8 cellular contexts compared by ENCODE assay signal in the genomic region with DNA sequence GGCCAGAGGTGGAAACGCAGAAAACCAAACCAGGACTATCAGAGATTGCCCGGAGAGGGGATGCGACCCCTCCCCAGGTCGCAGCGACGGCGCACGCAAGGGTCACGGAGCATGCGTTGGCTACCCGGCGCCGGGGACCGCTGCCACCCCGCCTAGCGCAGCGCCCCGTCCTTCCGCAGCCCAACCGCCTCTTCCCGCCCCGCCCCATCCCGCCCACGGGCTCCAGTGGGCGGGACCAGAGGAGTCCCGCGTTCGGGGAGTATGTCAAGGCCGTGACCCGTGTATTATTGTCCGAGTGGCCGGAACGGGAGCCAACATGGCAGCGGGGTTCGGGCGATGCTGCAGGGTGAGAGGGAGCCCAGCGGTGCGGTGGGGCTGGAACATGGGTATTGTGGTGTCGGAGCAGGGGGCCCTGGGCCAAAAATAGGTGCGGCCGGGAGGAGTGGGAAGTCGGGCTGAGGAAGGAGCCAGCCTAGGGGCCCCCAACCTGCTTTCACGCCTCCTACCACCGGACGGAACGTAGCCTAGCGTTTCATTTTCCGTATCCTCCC. TPM values are rescaled to one million over a fixed set of nuclear protein-coding genes. Genes with fewer than 3 reads are reported as not detected.
DNase-seq lines count a peak whose midpoint lies in the region; ATAC-seq and TF ChIP-seq lines count a peak whose summit lies in the region.

A gene (plus strand): TSS at position 238 of the 551 bp plus-strand sequence. CDS start 79 bp downstream, at position 317.

- no peaks in the 10 kb centered on the region for H3K9me2 ChIP-seq in PC-3 (replicated peaks; ENCODE audit: low read length)

- peak within 1 kb of the TSS; percentile 83 for H3K4me2 ChIP-seq in PC-3 (ENCODE audit: low read length)

- H3K79me2 ChIP-seq in PC-3 (ENCODE audit: low read length), result peaks cover 41% of the 10 kb centered on the region

- POLR2A ChIA-PET in PC-3 (lab: Charles Lee; ENCODE audit: unreplicated experiment), result no interaction called here

- H3K9ac ChIP-seq in HUES64 (ENCODE audit: low read depth, low read length), result peak within 1 kb of the TSS; percentile 81
- peak within 1 kb of the TSS; percentile 74 for H3K9ac ChIP-seq in PC-3 (ENCODE audit: low read length)
- H3K9ac ChIP-seq in muscle layer of colon (ENCODE audit: low read length), result peak within 1 kb of the TSS; percentile 85

- H2AFZ ChIP-seq in PC-3 (ENCODE audit: low read length), result peak within 1 kb of the TSS; percentile 82

- TF ChIP-seq CTCF in PC-3 (conservative IDR thresholded peaks at IDR 0.05; ENCODE audit: low read depth, low read length), result no peak

- no peaks in the 10 kb centered on the region for H4K20me1 ChIP-seq in PC-3 (ENCODE audit: low read length)

- CTCF ChIA-PET in PC-3 (lab: Charles Lee), result no interaction called here

- H3K27ac ChIP-seq in HUES64 (ENCODE audit: low read depth, low read length) (peak within 1 kb of the TSS; percentile 96), PC-3 (ENCODE audit: low read length) (peak within 1 kb of the TSS; percentile 57), muscle layer of colon (ENCODE audit: low read depth, low read length) (peak within 1 kb of the TSS; percentile 75)

- H3K4me3 ChIP-seq in HUES64 (ENCODE audit: low read length) (peak within 1 kb of the TSS; percentile 97), PC-3 (ENCODE audit: low read length) (peak within 1 kb of the TSS; percentile 85), muscle layer of colon (ENCODE audit: low read depth in 1 of 2, low read length in 2 of 2) (peak within 1 kb of the TSS; percentile 67 to 70)

- peak within 1 kb of the TSS; percentile 99 for H3K4me3 Mint-ChIP-seq in activated T-cell treated with anti-CD3 and anti-CD28 coated beads, Interleukin-2, amount 50 U/mL, for 24 hours

- H3K36me3 ChIP-seq in HUES64 (ENCODE audit: insufficient read depth, low read length), result no peaks in the 10 kb centered on the region
- no peaks in the 10 kb centered on the region for H3K36me3 ChIP-seq in PC-3 (ENCODE audit: low read depth, low read length)
- H3K36me3 ChIP-seq in muscle layer of colon (ENCODE audit: insufficient read depth, low read length), result no peaks in the 10 kb centered on the region

- H3K9me3 Mint-ChIP-seq in activated T-cell treated with anti-CD3 and anti-CD28 coated beads, Interleukin-2, amount 50 U/mL, for 24 hours, result no peaks in the 10 kb centered on the region

- H3K4me1 ChIP-seq in HUES64 (ENCODE audit: insufficient read depth, low read length) (peaks cover 23% of the 10 kb centered on the region), PC-3 (ENCODE audit: insufficient read depth, low read length) (peaks cover 31% of the 10 kb centered on the region), muscle layer of colon (ENCODE audit: insufficient read depth, low read length) (peaks cover 19% of the 10 kb centered on the region)

- intact Hi-C loops in PC-3 (cut with micrococcal nuclease), result loop anchor here (1.0 kb wide), 1 partner anchor 62 kb away; a partner anchor contains a TSS

- H3K27me3 ChIP-seq in HUES64 (ENCODE audit: insufficient read depth, low read length) (no peaks in the 10 kb centered on the region), PC-3 (ENCODE audit: low read length) (no peaks in the 10 kb centered on the region), muscle layer of colon (ENCODE audit: control insufficient read depth in 1 of 2, insufficient read depth in 2 of 2, low read length in 2 of 2) (no peaks in the 10 kb centered on the region)

- H3K4me1 Mint-ChIP-seq in activated T-cell treated with anti-CD3 and anti-CD28 coated beads, Interleukin-2, amount 50 U/mL, for 24 hours (ENCODE audit: low read depth), result peaks cover 55% of the 10 kb centered on the region

- under 1% methylated on average over 48 of the region's 48 CpGs for WGBS in HUES64

- ATAC-seq in GM21515 (IDR thresholded peaks at IDR 0.05; ENCODE audit: unreplicated experiment) (peak; percentile 91), PC-3 (peak; percentile 93)

- H3F3A ChIP-seq in PC-3 (ENCODE audit: low read length, unreplicated experiment), result no peaks in the 10 kb centered on the region

- H3K36me3 Mint-ChIP-seq in activated T-cell treated with anti-CD3 and anti-CD28 coated beads, Interleukin-2, amount 50 U/mL, for 24 hours (ENCODE audit: low read depth), result peaks cover 19% of the 10 kb centered on the region

- no TSS peak for BruUV-seq in PC-3 (replicated peaks; lab: Mats Ljungman, UMichigan)

- no peaks in the 10 kb centered on the region for H3K27me3 Mint-ChIP-seq in activated T-cell treated with anti-CD3 and anti-CD28 coated beads, Interleukin-2, amount 50 U/mL, for 24 hours

- peak; percentile 39 for DNase-seq in DMS114 treated with DMSO at 0.1 percent for 48 hours (lab: John Stamatoyannopoulos, UW; ENCODE audit: unreplicated experiment)
- peak; percentile 87 for DNase-seq in PC-3
- peak; percentile 94 for DNase-seq in activated T-cell treated with anti-CD3 and anti-CD28 coated beads, Interleukin-2, amount 50 U/mL, for 24 hours
- peak; percentile 90 to 91 for DNase-seq in erythroblast (lab: John Stamatoyannopoulos, UW)
- peak; percentile 79 for DNase-seq in stimulated activated CD8-positive, alpha-beta memory T cell treated with anti-CD3 and anti-CD28 coated beads, Interleukin-7, amount 100 ng/mL, for 24 hours (ENCODE audit: low read depth)

- TF ChIP-seq POLR2A in erythroblast (IDR thresholded peaks at IDR 0.05; ENCODE audit: low read length), result peak; percentile 82

- H3K27ac Mint-ChIP-seq in activated T-cell treated with anti-CD3 and anti-CD28 coated beads, Interleukin-2, amount 50 U/mL, for 24 hours, result peak within 1 kb of the TSS; percentile 98

- H3K9me3 ChIP-seq in HUES64 (ENCODE audit: insufficient read depth, low read depth, low read length), result 0 out of 2 replicates have a peak, but pooled peaks cover 5% of the 10 kb centered on the region
- H3K9me3 ChIP-seq in PC-3 (ENCODE audit: low read length), result no peaks in the 10 kb centered on the region
- H3K9me3 ChIP-seq in muscle layer of colon (ENCODE audit: low read length), result no peaks in the 10 kb centered on the region

RNA-seq across cellular contexts. Expression of the gene that starts here (rescaled TPM):
- polyA plus RNA-seq in HUES64 (2013, experiment 1 of 2), result 42.2 TPM
- 41.9 TPM for polyA plus RNA-seq in HUES64 (2013, experiment 2 of 2)
- 25.0 and 29.0 TPM in 2 replicates for total RNA-seq in PC-3 (2014; rRNA removed)

Comparison
In these comparisons a context has a peak if more than half of its experiments do, and no peak if none do; other contexts are left out.
1. Peak in every context shown above with its lines: DNase-seq, ATAC-seq, H3K4me3 ChIP-seq and H3K27ac ChIP-seq.
2. DNase-seq: peak in every context shown above with its lines; median percentile 94 in activated T-cell treated with anti-CD3 and anti-CD28 coated beads, Interleukin-2, amount 50 U/mL, for 24 hours; 90 in erythroblast; 87 in PC-3; 79 in stimulated activated CD8-positive, alpha-beta memory T cell treated with anti-CD3 and anti-CD28 coated beads, Interleukin-7, amount 100 ng/mL, for 24 hours; 39 in DMS114 treated with DMSO at 0.1 percent for 48 hours.